In genomic region chr2:40434638-40435296, GRCh38 we compare ENCODE assay signal across 9 cellular contexts. TPM values are rescaled to one million over a fixed set of nuclear protein-coding genes. Genes with fewer than 3 reads are reported as not detected.
DNase-seq lines count a peak whose midpoint lies in the region; ATAC-seq and TF ChIP-seq lines count a peak whose summit lies in the region.
"Had no signal": no experiment of that assay in that cellular context is flagged by ENCODE, and none has a peak within 500 bp of the region (broad histone marks: within the 10 kb centered on the region; RNA-seq: fewer than 3 reads in every experiment).

No MANE protein-coding gene starts in this region.

- peak; percentile 15 for DNase-seq in NCI-H82 (lab: John Stamatoyannopoulos, UW)
- DNase-seq in NCI-H82 treated with DMSO at 0.1 percent for 48 hours (lab: John Stamatoyannopoulos, UW; ENCODE audit: unreplicated experiment) = no peak
- DNase-seq in brain microvascular endothelial cell = peak; percentile 90
- peak; percentile 98 for DNase-seq in kidney epithelial cell (ENCODE audit: low read depth)
- no peak for DNase-seq in vagina (ENCODE audit: extremely low spot score in 2 of 2)
- no peak for DNase-seq in NCI-H2196 (lab: John Stamatoyannopoulos, UW; ENCODE audit: unreplicated experiment)
- no peak for DNase-seq in DMS114 treated with DMSO at 0.1 percent for 48 hours (lab: John Stamatoyannopoulos, UW; ENCODE audit: unreplicated experiment)
- DNase-seq: testis had no signal

- H3K9me3 ChIP-seq in vagina = no peaks in the 10 kb centered on the region
- H3K9me3 ChIP-seq: testis had no signal

- intact Hi-C loops in vagina (cut with DNase I) = no loop called here

- no peaks in the 10 kb centered on the region for H3K36me3 ChIP-seq in brain microvascular endothelial cell (replicated peaks)
- no peaks in the 10 kb centered on the region for H3K36me3 ChIP-seq in kidney epithelial cell (ENCODE audit: control insufficient read depth, insufficient read depth, low read length)
- H3K36me3 ChIP-seq in vagina = no peaks in the 10 kb centered on the region

- in situ Hi-C loops in brain microvascular endothelial cell (cut with HindIII; ENCODE audit: low pct_ligation_motif_present, low sequenced_read_pairs) = no loop called here

- ATAC-seq in HG03108 (IDR thresholded peaks at IDR 0.05; ENCODE audit: unreplicated experiment) = no peak

- H3K27me3 ChIP-seq in brain microvascular endothelial cell (replicated peaks) (no peaks in the 10 kb centered on the region), kidney epithelial cell (ENCODE audit: control insufficient read depth, insufficient read depth, low read length) (no peaks in the 10 kb centered on the region), vagina (no peaks in the 10 kb centered on the region)
- H3K27me3 ChIP-seq: testis had no signal

- peak overlapping the region; percentile 2 for H3K27ac ChIP-seq in brain microvascular endothelial cell
- peak overlapping the region; percentile 5 for H3K27ac ChIP-seq in vagina
- H3K27ac ChIP-seq: testis had no signal

- H3K4me1 ChIP-seq in vagina = no peaks in the 10 kb centered on the region
- H3K4me1 ChIP-seq: testis had no signal

- H3K4me3 ChIP-seq in brain microvascular endothelial cell (ENCODE audit: low read depth, low read length) (no peak overlapping the region), kidney epithelial cell (ENCODE audit: low read depth, low read length) (no peak overlapping the region), vagina (no peak overlapping the region)
- H3K4me3 ChIP-seq: testis had no signal

- TF ChIP-seq CTCF in brain microvascular endothelial cell (IDR thresholded peaks at IDR 0.05; ENCODE audit: low read depth, low read length, missing control alignments) (no peak), kidney epithelial cell (IDR thresholded peaks at IDR 0.05; ENCODE audit: insufficient read depth, low read length, poor library complexity, severe bottlenecking) (no peak), vagina (IDR thresholded peaks at IDR 0.05) (no peak)

- no peak for TF ChIP-seq POLR2A in vagina (IDR thresholded peaks at IDR 0.05)

RNA-seq across cellular contexts. Expression of gene SLC8A1, which starts 17.1 kb away (rescaled TPM):
- total RNA-seq in kidney epithelial cell (2.8 and 3.2 TPM in 2 replicates), vagina (40.8 TPM)

Comparison
In these comparisons a context has a peak if more than half of its experiments do, and no peak if none do; other contexts are left out.
1. DNase-seq: peak in NCI-H82 (single experiment), brain microvascular endothelial cell (single experiment) and kidney epithelial cell (single experiment); none in NCI-H82 treated with DMSO at 0.1 percent for 48 hours (single experiment), vagina (0 of 2), NCI-H2196 (single experiment) and DMS114 treated with DMSO at 0.1 percent for 48 hours (single experiment).
2. RNA of gene SLC8A1, which starts 17.1 kb away (total RNA-seq): 40.8 TPM in vagina (single experiment); 2.8 to 3.2 TPM in kidney epithelial cell; every median in the first group is over 10 times any median in the second.